In genomic region chr1:12604114-12604874, GRCh38 we compare ENCODE assay signal across 9 cellular contexts. TPM values are rescaled to one million over a fixed set of nuclear protein-coding genes. Genes with fewer than 3 reads are reported as not detected.
DNase-seq lines count a peak whose midpoint lies in the region; ATAC-seq and TF ChIP-seq lines count a peak whose summit lies in the region.
"Had no signal": no experiment of that assay in that cellular context is flagged by ENCODE, and none has a peak within 500 bp of the region (broad histone marks: within the 10 kb centered on the region; RNA-seq: fewer than 3 reads in every experiment).

No MANE protein-coding gene starts in this region.

- no peak overlapping the region for H2AFZ ChIP-seq in fibroblast of lung (ENCODE audit: low read length)

- no peaks in the 10 kb centered on the region for H3K27me3 ChIP-seq in fibroblast of lung (ENCODE audit: control insufficient read depth, insufficient read depth, low read length)
- no peaks in the 10 kb centered on the region for H3K27me3 ChIP-seq in prostate gland (replicated peaks; ENCODE audit: insufficient read depth)

- TF ChIP-seq POLR2A in prostate gland (IDR thresholded peaks at IDR 0.05): no peak

- TF ChIP-seq CTCF in fibroblast of lung (conservative IDR thresholded peaks at IDR 0.05 in 1 of 2, IDR thresholded peaks at IDR 0.05 in 1 of 2; ENCODE audit: low read depth in 1 of 2, low read length in 2 of 2) (no peak), prostate gland (IDR thresholded peaks at IDR 0.05) (no peak)

- H3K36me3 ChIP-seq in fibroblast of lung (ENCODE audit: control insufficient read depth, insufficient read depth, low read length) (no peaks in the 10 kb centered on the region), prostate gland (no peaks in the 10 kb centered on the region)

- 47% methylated on average over 16 of the region's 16 CpGs for WGBS in prostate gland

- H3K9me3 ChIP-seq in fibroblast of lung (ENCODE audit: control insufficient read depth, insufficient read depth, low read depth, low read length) (no peaks in the 10 kb centered on the region), prostate gland (no peaks in the 10 kb centered on the region)

- no peak overlapping the region for H3K9ac ChIP-seq in fibroblast of lung (ENCODE audit: insufficient read depth, low read length)

- H3K4me3 ChIP-seq in fibroblast of lung (replicated peaks in 1 of 4; ENCODE audit: control extremely low read depth in 1 of 4, insufficient read depth in 1 of 4, low read depth in 3 of 4, low read length in 4 of 4) (no peak overlapping the region), prostate gland (no peak overlapping the region)

- H3K4me2 ChIP-seq in fibroblast of lung (ENCODE audit: extremely low read depth, insufficient read depth, low read length): no peak overlapping the region

- DNase-seq in NCI-H2171 treated with DMSO at 0.1 percent for 48 hours (lab: John Stamatoyannopoulos, UW) (peak; percentile 10), NCI-H2171 (lab: John Stamatoyannopoulos, UW) (no peak), NOMO-1 treated with dmso at 0.1 percent for 144 hours (lab: John Stamatoyannopoulos, UW; ENCODE audit: unreplicated experiment) (peak; percentile 83), activated T-cell treated with anti-CD3 and anti-CD28 coated beads for 1 hour (ENCODE audit: low read depth) (peak; percentile 36), fibroblast of lung (ENCODE audit: low read depth in 2 of 2) (peak; percentile 95 to 100), prostate gland (ENCODE audit: low spot score) (no peak)

- intact Hi-C loops in prostate gland (cut with DNase I): loop anchor here (5.0 kb wide), 1 partner anchor 197 kb away; no protein-coding TSS in a partner anchor

- H3K79me2 ChIP-seq in fibroblast of lung (ENCODE audit: control insufficient read depth, insufficient read depth, low read length): no peaks in the 10 kb centered on the region

- H3K4me1 ChIP-seq in fibroblast of lung (ENCODE audit: control insufficient read depth, extremely low read depth, insufficient read depth, low read length) (peaks cover 23% of the 10 kb centered on the region), prostate gland (replicated peaks) (peaks cover 37% of the 10 kb centered on the region)

- H3K27ac ChIP-seq in fibroblast of lung (ENCODE audit: insufficient read depth, low read length) (peak overlapping the region; percentile 61), prostate gland (peak overlapping the region; percentile 0 to 90)
- H3K27ac ChIP-seq: C4-2B had no signal

- ATAC-seq in HG02973 (IDR thresholded peaks at IDR 0.05; ENCODE audit: unreplicated experiment): no peak
- no peak for ATAC-seq in HG02884 (IDR thresholded peaks at IDR 0.05; ENCODE audit: unreplicated experiment)

- no peaks in the 10 kb centered on the region for H4K20me1 ChIP-seq in fibroblast of lung (ENCODE audit: control insufficient read depth, extremely low read depth, insufficient read depth, low read length)

RNA-seq across cellular contexts. Expression of gene DHRS3, which starts 13.7 kb away (rescaled TPM):
- 36.8 and 68.1 TPM in 2 replicates for total RNA-seq in fibroblast of lung
- 8.4 and 14.1 TPM in 2 replicates for polyA plus RNA-seq in fibroblast of lung
- 10.3 and 18.9 TPM in 2 replicates for polyA plus RNA-seq in fibroblast of lung (2012)
- 36.6 and 44.0 TPM in 2 replicates for polyA minus RNA-seq in fibroblast of lung (ENCODE audit: low replicate concordance)
- total RNA-seq in prostate gland: 100 to 1,000 TPM; 171 to 178 TPM

RNA-seq across cellular contexts. Expression of gene AADACL4, which starts 39.6 kb away (rescaled TPM):
- total RNA-seq in fibroblast of lung: not detected in 2 replicates
- not detected in 2 replicates for polyA plus RNA-seq in fibroblast of lung
- polyA plus RNA-seq in fibroblast of lung (2012): not detected in 2 replicates
- not detected in 2 replicates for polyA minus RNA-seq in fibroblast of lung (ENCODE audit: low replicate concordance)
- not detected for total RNA-seq in prostate gland

Comparison
In these comparisons a context has a peak if more than half of its experiments do, and no peak if none do; other contexts are left out.
1. DNase-seq: peak in NCI-H2171 treated with DMSO at 0.1 percent for 48 hours (single experiment), NOMO-1 treated with dmso at 0.1 percent for 144 hours (single experiment), activated T-cell treated with anti-CD3 and anti-CD28 coated beads for 1 hour (single experiment) and fibroblast of lung (2 of 2); none in NCI-H2171 (single experiment) and prostate gland (single experiment).